Comparison of ENCODE assay signal across 21 cellular contexts in the genomic region with DNA sequence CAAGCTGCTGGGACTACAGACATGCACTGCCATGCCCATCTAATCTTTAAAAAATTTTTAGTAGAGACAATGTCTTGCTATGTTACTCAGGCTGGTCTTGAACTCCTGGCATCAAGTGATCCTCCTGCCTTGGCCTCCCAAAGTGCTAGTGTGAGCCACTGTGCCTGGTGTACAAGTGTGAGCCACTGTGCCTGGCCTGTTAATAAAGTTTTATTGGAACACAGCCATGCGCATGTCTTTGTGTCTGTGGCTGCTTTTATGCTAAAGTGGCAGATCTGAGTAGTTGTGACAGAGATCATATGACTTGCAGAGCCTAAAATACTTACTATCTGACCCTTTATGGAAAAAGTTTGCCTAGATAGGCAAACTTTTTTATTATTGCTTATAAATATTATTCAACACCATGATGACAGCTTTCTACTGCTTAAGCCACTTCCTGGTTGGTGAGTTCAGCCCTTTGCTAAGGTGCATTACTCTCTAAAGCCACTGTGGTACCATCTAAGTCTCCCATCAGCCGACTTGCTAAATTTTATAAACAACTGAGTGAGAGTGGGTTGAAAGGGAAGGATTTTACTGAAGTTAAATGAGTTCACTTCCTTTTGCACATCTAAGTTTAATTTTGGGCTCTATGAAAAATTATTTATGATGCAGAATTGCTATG.
"Had no signal": no experiment of that assay in that cellular context is flagged by ENCODE, and none has a peak within 500 bp of the region (broad histone marks: within the 10 kb centered on the region; RNA-seq: fewer than 3 reads in every experiment).

No MANE protein-coding gene starts in this region.

- H3K4me2 ChIP-seq: hepatocyte had no signal

- H3K27ac Mint-ChIP-seq: memory B cell, mesothelial cell of epicardium, nephron had no signal

- H3K4me1 ChIP-seq: left ventricle myocardium inferior, lower lobe of right lung, right atrium auricular region, stomach, transverse colon had no signal

- H2AFZ ChIP-seq: hepatocyte had no signal

- FAIRE-seq: kidney, small intestine had no signal

- H3K9me3 Mint-ChIP-seq: memory B cell, mesothelial cell of epicardium, nephron had no signal

- H3K27ac ChIP-seq: coronary artery, hepatocyte, left ventricle myocardium inferior, lower lobe of right lung, right atrium auricular region, stomach, thoracic aorta, transverse colon had no signal

- H3K36me3 Mint-ChIP-seq: memory B cell, mesothelial cell of epicardium had no signal

- H3K36me3 ChIP-seq: lower lobe of right lung, right atrium auricular region, stomach, thoracic aorta, transverse colon had no signal

- ATAC-seq: left cardiac atrium, lower lobe of right lung had no signal

- H3K4me1 Mint-ChIP-seq: memory B cell, mesothelial cell of epicardium, nephron had no signal

- H3K9me3 ChIP-seq: left ventricle myocardium inferior, lower lobe of right lung, right atrium auricular region, stomach, thoracic aorta, transverse colon had no signal

- H3K79me2 ChIP-seq: hepatocyte had no signal

- H3K4me3 ChIP-seq: coronary artery, hepatocyte, left ventricle myocardium inferior, lower lobe of right lung, right atrium auricular region, stomach, thoracic aorta, transverse colon had no signal

- H3K27me3 ChIP-seq: hepatocyte, right atrium auricular region, stomach, transverse colon had no signal

- DNase-seq: effector CD4-positive, alpha-beta T cell; foreskin melanocyte; head of caudate nucleus; kidney; left cardiac atrium; left ventricle myocardium inferior; lower lobe of right lung; posterior cingulate gyrus; small intestine; stimulated activated CD4-positive, alpha-beta T cell treated with anti-CD3 and anti-CD28 coated beads, Interleukin-12 subunit alpha, Interleukin-12 subunit beta, amount 100 ng/mL, for 4 hours; stimulated activated naive CD4-positive, alpha-beta T cell; stomach; substantia nigra; transverse colon had no signal

- H3K4me3 Mint-ChIP-seq: memory B cell, mesothelial cell of epicardium, nephron had no signal
